In the genomic region with DNA sequence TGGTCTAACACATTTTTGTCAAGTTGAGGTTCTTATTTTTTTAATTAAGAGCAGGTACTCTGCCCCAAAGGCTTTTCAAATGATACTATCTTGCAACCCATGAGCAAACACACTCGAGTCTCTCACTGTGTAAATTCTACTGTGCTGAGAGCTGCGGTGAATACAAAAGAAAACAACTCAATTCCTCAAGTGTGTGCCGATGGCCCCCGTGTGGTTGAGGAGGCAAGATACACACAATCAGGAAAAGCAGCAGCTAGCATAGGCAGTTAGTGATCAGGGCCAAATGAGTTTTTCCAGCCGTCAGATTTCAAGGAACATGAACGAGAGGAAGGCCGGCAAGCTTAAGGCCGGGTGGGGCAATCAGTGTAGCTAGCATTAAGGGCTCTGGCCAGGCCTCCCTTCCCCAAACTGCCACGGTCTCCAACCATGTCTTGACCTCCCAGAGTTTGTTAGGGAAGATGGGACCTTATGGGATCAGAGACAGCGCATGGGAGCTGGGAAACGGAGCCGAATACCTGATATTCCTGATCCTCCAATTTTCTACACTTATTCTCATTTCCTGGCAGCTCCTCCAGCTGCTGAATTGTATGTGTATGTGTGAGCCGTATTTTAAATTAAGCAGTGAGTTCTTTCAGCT, we compare ENCODE assay signal across 1 cellular context.
TF ChIP-seq lines count a peak whose summit lies in the region.

No MANE protein-coding gene starts in this region.

TF ChIP-seq in GM12878, 131 proteins besides CTCF, POLR2A, EP300 and RAD21 (continued from another document):
- TF ChIP-seq, protein P1, sequence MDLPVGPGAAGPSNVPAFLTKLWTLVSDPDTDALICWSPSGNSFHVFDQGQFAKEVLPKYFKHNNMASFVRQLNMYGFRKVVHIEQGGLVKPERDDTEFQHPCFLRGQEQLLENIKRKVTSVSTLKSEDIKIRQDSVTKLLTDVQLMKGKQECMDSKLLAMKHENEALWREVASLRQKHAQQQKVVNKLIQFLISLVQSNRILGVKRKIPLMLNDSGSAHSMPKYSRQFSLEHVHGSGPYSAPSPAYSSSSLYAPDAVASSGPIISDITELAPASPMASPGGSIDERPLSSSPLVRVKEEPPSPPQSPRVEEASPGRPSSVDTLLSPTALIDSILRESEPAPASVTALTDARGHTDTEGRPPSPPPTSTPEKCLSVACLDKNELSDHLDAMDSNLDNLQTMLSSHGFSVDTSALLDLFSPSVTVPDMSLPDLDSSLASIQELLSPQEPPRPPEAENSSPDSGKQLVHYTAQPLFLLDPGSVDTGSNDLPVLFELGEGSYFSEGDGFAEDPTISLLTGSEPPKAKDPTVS (IDR thresholded peaks at IDR 0.05; ENCODE audit: low read depth, low read length): no peak
- TF ChIP-seq, protein P2, sequence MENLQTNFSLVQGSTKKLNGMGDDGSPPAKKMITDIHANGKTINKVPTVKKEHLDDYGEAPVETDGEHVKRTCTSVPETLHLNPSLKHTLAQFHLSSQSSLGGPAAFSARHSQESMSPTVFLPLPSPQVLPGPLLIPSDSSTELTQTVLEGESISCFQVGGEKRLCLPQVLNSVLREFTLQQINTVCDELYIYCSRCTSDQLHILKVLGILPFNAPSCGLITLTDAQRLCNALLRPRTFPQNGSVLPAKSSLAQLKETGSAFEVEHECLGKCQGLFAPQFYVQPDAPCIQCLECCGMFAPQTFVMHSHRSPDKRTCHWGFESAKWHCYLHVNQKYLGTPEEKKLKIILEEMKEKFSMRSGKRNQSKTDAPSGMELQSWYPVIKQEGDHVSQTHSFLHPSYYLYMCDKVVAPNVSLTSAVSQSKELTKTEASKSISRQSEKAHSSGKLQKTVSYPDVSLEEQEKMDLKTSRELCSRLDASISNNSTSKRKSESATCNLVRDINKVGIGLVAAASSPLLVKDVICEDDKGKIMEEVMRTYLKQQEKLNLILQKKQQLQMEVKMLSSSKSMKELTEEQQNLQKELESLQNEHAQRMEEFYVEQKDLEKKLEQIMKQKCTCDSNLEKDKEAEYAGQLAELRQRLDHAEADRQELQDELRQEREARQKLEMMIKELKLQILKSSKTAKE (IDR thresholded peaks at IDR 0.05; ENCODE audit: low read depth, poor library complexity, severe bottlenecking): no peak
- TF ChIP-seq, protein P3, sequence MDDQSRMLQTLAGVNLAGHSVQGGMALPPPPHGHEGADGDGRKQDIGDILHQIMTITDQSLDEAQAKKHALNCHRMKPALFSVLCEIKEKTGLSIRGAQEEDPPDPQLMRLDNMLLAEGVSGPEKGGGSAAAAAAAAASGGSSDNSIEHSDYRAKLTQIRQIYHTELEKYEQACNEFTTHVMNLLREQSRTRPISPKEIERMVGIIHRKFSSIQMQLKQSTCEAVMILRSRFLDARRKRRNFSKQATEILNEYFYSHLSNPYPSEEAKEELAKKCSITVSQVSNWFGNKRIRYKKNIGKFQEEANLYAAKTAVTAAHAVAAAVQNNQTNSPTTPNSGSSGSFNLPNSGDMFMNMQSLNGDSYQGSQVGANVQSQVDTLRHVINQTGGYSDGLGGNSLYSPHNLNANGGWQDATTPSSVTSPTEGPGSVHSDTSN (IDR thresholded peaks at IDR 0.05; ENCODE audit: insufficient replicate concordance, low read depth, low read length): no peak
- TF ChIP-seq KDM1A (IDR thresholded peaks at IDR 0.05; ENCODE audit: borderline replicate concordance): no peak
- no peak for TF ChIP-seq TCF3 (IDR thresholded peaks at IDR 0.05; ENCODE audit: borderline replicate concordance, insufficient read depth, low read depth, low read length)
- TF ChIP-seq SUPT20H (IDR thresholded peaks at IDR 0.05; ENCODE audit: borderline replicate concordance, control insufficient read depth, low read depth, low read length): no peak
- TF ChIP-seq, protein P4, sequence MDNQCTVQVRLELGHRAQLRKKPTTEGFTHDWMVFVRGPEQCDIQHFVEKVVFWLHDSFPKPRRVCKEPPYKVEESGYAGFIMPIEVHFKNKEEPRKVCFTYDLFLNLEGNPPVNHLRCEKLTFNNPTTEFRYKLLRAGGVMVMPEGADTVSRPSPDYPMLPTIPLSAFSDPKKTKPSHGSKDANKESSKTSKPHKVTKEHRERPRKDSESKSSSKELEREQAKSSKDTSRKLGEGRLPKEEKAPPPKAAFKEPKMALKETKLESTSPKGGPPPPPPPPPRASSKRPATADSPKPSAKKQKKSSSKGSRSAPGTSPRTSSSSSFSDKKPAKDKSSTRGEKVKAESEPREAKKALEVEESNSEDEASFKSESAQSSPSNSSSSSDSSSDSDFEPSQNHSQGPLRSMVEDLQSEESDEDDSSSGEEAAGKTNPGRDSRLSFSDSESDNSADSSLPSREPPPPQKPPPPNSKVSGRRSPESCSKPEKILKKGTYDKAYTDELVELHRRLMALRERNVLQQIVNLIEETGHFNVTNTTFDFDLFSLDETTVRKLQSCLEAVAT (IDR thresholded peaks at IDR 0.05): no peak
- TF ChIP-seq, protein P5, sequence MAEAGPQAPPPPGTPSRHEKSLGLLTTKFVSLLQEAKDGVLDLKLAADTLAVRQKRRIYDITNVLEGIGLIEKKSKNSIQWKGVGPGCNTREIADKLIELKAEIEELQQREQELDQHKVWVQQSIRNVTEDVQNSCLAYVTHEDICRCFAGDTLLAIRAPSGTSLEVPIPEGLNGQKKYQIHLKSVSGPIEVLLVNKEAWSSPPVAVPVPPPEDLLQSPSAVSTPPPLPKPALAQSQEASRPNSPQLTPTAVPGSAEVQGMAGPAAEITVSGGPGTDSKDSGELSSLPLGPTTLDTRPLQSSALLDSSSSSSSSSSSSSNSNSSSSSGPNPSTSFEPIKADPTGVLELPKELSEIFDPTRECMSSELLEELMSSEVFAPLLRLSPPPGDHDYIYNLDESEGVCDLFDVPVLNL (IDR thresholded peaks at IDR 0.05; ENCODE audit: low read depth, low read length): no peak
- no peak for TF ChIP-seq CHD1 (IDR thresholded peaks at IDR 0.05; ENCODE audit: low read depth, low read length)
- TF ChIP-seq STAT1 (conservative IDR thresholded peaks at IDR 0.05): no peak
- TF ChIP-seq CBFB (IDR thresholded peaks at IDR 0.05; ENCODE audit: low read depth): no peak
- no peak for TF ChIP-seq NFIC (IDR thresholded peaks at IDR 0.05; ENCODE audit: low read depth, low read length)
- TF ChIP-seq, protein P6, sequence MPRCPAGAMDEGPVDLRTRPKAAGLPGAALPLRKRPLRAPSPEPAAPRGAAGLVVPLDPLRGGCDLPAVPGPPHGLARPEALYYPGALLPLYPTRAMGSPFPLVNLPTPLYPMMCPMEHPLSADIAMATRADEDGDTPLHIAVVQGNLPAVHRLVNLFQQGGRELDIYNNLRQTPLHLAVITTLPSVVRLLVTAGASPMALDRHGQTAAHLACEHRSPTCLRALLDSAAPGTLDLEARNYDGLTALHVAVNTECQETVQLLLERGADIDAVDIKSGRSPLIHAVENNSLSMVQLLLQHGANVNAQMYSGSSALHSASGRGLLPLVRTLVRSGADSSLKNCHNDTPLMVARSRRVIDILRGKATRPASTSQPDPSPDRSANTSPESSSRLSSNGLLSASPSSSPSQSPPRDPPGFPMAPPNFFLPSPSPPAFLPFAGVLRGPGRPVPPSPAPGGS (IDR thresholded peaks at IDR 0.05; ENCODE audit: borderline replicate concordance, insufficient read depth, low read depth, low read length, poor library complexity, severe bottlenecking): no peak
- TF ChIP-seq ZBED1 (IDR thresholded peaks at IDR 0.05; ENCODE audit: borderline replicate concordance): no peak
